20 cellular contexts compared by ENCODE assay signal in genomic region chr6:45411959-45412358, GRCh38. TPM values are rescaled to one million over a fixed set of nuclear protein-coding genes. Genes with fewer than 3 reads are reported as not detected.
DNase-seq lines count a peak whose midpoint lies in the region; ATAC-seq and TF ChIP-seq lines count a peak whose summit lies in the region.
"Had no signal": no experiment of that assay in that cellular context is flagged by ENCODE, and none has a peak within 500 bp of the region (broad histone marks: within the 10 kb centered on the region; RNA-seq: fewer than 3 reads in every experiment).

No MANE protein-coding gene starts in this region.

- peaks cover 17% of the 10 kb centered on the region for H3F3A ChIP-seq in GM23248 (ENCODE audit: insufficient read depth)

- no peak overlapping the region for H3K9ac ChIP-seq in GM23248

- no peak overlapping the region for H3K4me2 ChIP-seq in GM23248 (ENCODE audit: unreplicated experiment)

- H3K9me3 ChIP-seq in GM23248 (ENCODE audit: low read depth) (no peaks in the 10 kb centered on the region), prostate gland (no peaks in the 10 kb centered on the region), right cardiac atrium (ENCODE audit: control insufficient read depth, low read length) (no peaks in the 10 kb centered on the region)
- H3K9me3 ChIP-seq: MG63 had no signal

- H3K36me3 Mint-ChIP-seq in natural killer cell, result no peaks in the 10 kb centered on the region
- H3K36me3 Mint-ChIP-seq: CD4-positive, CD25-positive, alpha-beta regulatory T cell; IgD-negative memory B cell had no signal

- peaks cover 0 to 6% of the 10 kb centered on the region in 2 donors for H3K4me1 Mint-ChIP-seq in natural killer cell

- no peak for TF ChIP-seq CTCF in VCaP (conservative IDR thresholded peaks at IDR 0.05)
- no peak for TF ChIP-seq CTCF in prostate gland (IDR thresholded peaks at IDR 0.05)
- TF ChIP-seq CTCF in natural killer cell (IDR thresholded peaks at IDR 0.05), result no peak

- H3K4me3 ChIP-seq in GM23248, result no peak overlapping the region
- H3K4me3 ChIP-seq in prostate gland, result no peak overlapping the region
- no peak overlapping the region for H3K4me3 ChIP-seq in right cardiac atrium (ENCODE audit: low read length)
- H3K4me3 ChIP-seq: MG63 had no signal

- no peaks in the 10 kb centered on the region for H3K9me3 Mint-ChIP-seq in natural killer cell
- H3K9me3 Mint-ChIP-seq: CD4-positive, CD25-positive, alpha-beta regulatory T cell; IgD-negative memory B cell had no signal

- 80 to 84% methylated on average over 5 of the region's 5 CpGs for WGBS in GM23248 (ENCODE audit: low coverage in 1 of 2, low lambda C conversion rate in 2 of 2, missing lambda C conversion rate in 2 of 2), 2 experiments
- WGBS in prostate gland, result 47% methylated on average over 5 of the region's 5 CpGs
- 83% methylated on average over 5 of the region's 5 CpGs for WGBS in right cardiac atrium

- H3K27ac Mint-ChIP-seq in natural killer cell, result no peak overlapping the region
- H3K27ac Mint-ChIP-seq: CD4-positive, CD25-positive, alpha-beta regulatory T cell had no signal

- ATAC-seq in natural killer cell, result no peak
- ATAC-seq in right cardiac atrium, result no peak

- H4K20me1 ChIP-seq in GM23248 (ENCODE audit: insufficient read depth), result no peaks in the 10 kb centered on the region

- TF ChIP-seq POLR2A in prostate gland (IDR thresholded peaks at IDR 0.05), result no peak

- DNase-seq in GM23248 (peak; percentile 30), HEK293T (ENCODE audit: extremely low spot score) (no peak), prostate gland (ENCODE audit: low spot score) (peak; percentile 12), SK-N-DZ (ENCODE audit: low spot score) (no peak), natural killer cell (no peak), right cardiac atrium (no peak)
- DNase-seq: CD4-positive, CD25-positive, alpha-beta regulatory T cell; COR-L47; DMS79; HCEC 1CT; Karpas-422; MG63; NCI-H1436 treated with DMSO at 0.1 percent for 48 hours; NCI-H2029; NCI-H226; NCI-H510A treated with DMSO at 0.1 percent for 48 hours; NCI-H774; Right ventricle myocardium superior had no signal

- intact Hi-C loops in prostate gland (cut with DNase I), result no loop called here
- intact Hi-C loops in natural killer cell (cut with micrococcal nuclease), result no loop called here
- intact Hi-C loops in right cardiac atrium (cut with DNase I), result loop anchor here in 1 of 4 donors (10.0 kb wide), 1 partner anchor 757 kb away; no protein-coding TSS in a partner anchor

- CTCF ChIA-PET in HEK293T (lab: Yijun Ruan, JAX), result no interaction called here

- in situ Hi-C loops in GM23248 (cut with MboI), result loop anchor here (10.0 kb wide), 1 partner anchor 757 kb away; no protein-coding TSS in a partner anchor

- no peak overlapping the region for H3K27ac ChIP-seq in GM23248
- peak overlapping the region; percentile 15 for H3K27ac ChIP-seq in VCaP
- no peak overlapping the region for H3K27ac ChIP-seq in prostate gland
- no peak overlapping the region for H3K27ac ChIP-seq in right cardiac atrium (ENCODE audit: low read length)

- peaks cover 27 to 39% of the 10 kb centered on the region in 2 donors for H3K27me3 Mint-ChIP-seq in natural killer cell (ENCODE audit: low read depth in 2 of 2)

- H3K4me1 ChIP-seq in GM23248 (ENCODE audit: insufficient read depth), result peaks cover 16% of the 10 kb centered on the region
- no peaks in the 10 kb centered on the region for H3K4me1 ChIP-seq in prostate gland (replicated peaks)
- no peaks in the 10 kb centered on the region for H3K4me1 ChIP-seq in right cardiac atrium (ENCODE audit: control insufficient read depth, insufficient read depth, low read length)

- H3K36me3 ChIP-seq in GM23248 (ENCODE audit: low read depth) (no peaks in the 10 kb centered on the region), prostate gland (no peaks in the 10 kb centered on the region)
- H3K36me3 ChIP-seq: MG63 had no signal

- no peak overlapping the region for H3K4me3 Mint-ChIP-seq in natural killer cell
- H3K4me3 Mint-ChIP-seq: CD4-positive, CD25-positive, alpha-beta regulatory T cell; IgD-negative memory B cell had no signal

- H2AFZ ChIP-seq in GM23248, result no peak overlapping the region

- POLR2A ChIA-PET in HEK293T (lab: Yijun Ruan, JAX), result interaction anchor here (0.8 kb wide), 1 partner anchor 17 kb away, joined by 5 read pairs; no protein-coding TSS in a partner anchor

- H3K79me2 ChIP-seq in GM23248 (ENCODE audit: insufficient read depth), result no peaks in the 10 kb centered on the region

- H3K9me2 ChIP-seq in GM23248 (ENCODE audit: insufficient read depth), result no peaks in the 10 kb centered on the region

- H3K27me3 ChIP-seq in GM23248 (replicated peaks; ENCODE audit: insufficient read depth), result no peaks in the 10 kb centered on the region
- no peaks in the 10 kb centered on the region for H3K27me3 ChIP-seq in prostate gland (replicated peaks; ENCODE audit: insufficient read depth)
- no peaks in the 10 kb centered on the region for H3K27me3 ChIP-seq in right cardiac atrium (ENCODE audit: control insufficient read depth, insufficient read depth)
- H3K27me3 ChIP-seq: MG63 had no signal

TF ChIP-seq in HEK293T, 16 proteins besides CTCF, POLR2A, EP300 and RAD21:
- TF ChIP-seq HDGF (IDR thresholded peaks at IDR 0.05; ENCODE audit: borderline replicate concordance), result no peak
- TF ChIP-seq ZNF384 (IDR thresholded peaks at IDR 0.05), result peak; percentile 79

RNA-seq across cellular contexts. Expression of gene SUPT3H, which starts 34.2 kb away (rescaled TPM):
- 2.9 and 12.4 TPM in 2 replicates for total RNA-seq in GM23248 (2014; rRNA removed; shearing (Covaris generic))
- polyA plus RNA-seq in GM23248 (2016; fragmentation: Nextera tagmentation; extraction: Ambion mirVana) (9.3 TPM in 2 replicates), right cardiac atrium (3.1 TPM)
- total RNA-seq in prostate gland (10 to 100 TPM in 1 of 2 donors, 1 to 10 TPM in 1; 4.6 to 13.1 TPM), natural killer cell (10 to 100 TPM in 1 of 3 donors, 1 to 10 TPM in 2; 7.3 to 10.9 (median 9.9) TPM), right cardiac atrium (1 to 10 TPM; 3.8 to 4.5 (median 4.1) TPM)
- 5.8 and 5.9 TPM in 2 replicates for polyA plus RNA-seq in SK-N-DZ (2014; cell fraction: cytosol; rRNA removed)
- polyA plus RNA-seq in SK-N-DZ (2014; cell fraction: nucleus; rRNA removed), result 3.6 and 15.9 TPM in 2 replicates

Comparison
In these comparisons a context has a peak if more than half of its experiments do, and no peak if none do; other contexts are left out.
1. DNase-seq: peak in GM23248 (single experiment) and prostate gland (single experiment); none in HEK293T (single experiment), SK-N-DZ (single experiment), natural killer cell (single experiment) and right cardiac atrium (0 of 3).